In the genomic region with DNA sequence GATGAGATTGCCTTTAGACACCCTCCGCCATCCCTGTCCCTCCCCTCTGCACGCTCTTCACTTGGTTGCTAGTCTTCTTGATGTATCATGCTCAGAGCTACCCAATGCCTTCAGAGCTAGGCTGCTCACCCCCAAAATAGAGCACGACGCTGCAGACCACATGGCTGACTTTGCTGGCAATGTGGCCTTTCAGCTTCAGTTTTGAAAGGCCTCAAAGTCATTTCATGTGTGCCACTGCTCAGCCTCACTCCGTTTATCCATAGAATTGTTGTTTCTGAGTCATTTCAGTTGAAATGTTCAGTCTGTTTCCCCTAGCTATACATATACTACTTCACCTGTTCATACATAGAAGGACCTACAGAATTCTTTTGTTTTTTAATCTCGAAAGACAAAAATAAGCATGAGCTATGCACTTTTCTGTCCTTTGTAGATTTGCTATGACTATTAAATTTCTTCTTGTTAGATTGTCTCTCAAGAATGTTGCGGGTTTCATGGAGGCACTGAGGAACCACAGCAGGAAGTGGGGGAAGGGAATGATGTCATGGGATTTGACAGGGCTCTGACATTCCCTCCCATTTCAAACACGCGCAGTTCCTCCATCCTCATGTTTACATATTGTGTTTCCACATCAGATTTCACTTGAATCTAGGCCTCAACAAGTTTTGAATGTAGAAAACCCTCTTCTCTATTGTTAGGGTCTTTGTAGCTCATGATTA, we compare ENCODE assay signal across 14 cellular contexts.
A peak's percentile ranks its signal among the peaks of the same experiment; 100 is the strongest.
DNase-seq lines count a peak whose midpoint lies in the region; ATAC-seq and TF ChIP-seq lines count a peak whose summit lies in the region.
"Had no signal": no experiment of that assay in that cellular context is flagged by ENCODE, and none has a peak within 500 bp of the region (broad histone marks: within the 10 kb centered on the region; RNA-seq: fewer than 3 reads in every experiment).

No MANE protein-coding gene starts in this region.

- TF ChIP-seq CTCF in osteoblast (IDR thresholded peaks at IDR 0.05; ENCODE audit: extremely low read depth, low read depth, low read length) (no peak), upper lobe of left lung (IDR thresholded peaks at IDR 0.05) (no peak)

- DNase-seq in activated CD4-positive, CD25-positive, alpha-beta regulatory T cell (lab: John Stamatoyannopoulos, UW): no peak
- DNase-seq in activated naive CD8-positive, alpha-beta T cell treated with anti-CD3 and anti-CD28 coated beads, Interleukin-2, amount 50 U/mL, for 24 hours: no peak
- peak; percentile 81 for DNase-seq in osteoblast (ENCODE audit: insufficient read length, low spot score, missing footprints)
- DNase-seq in NCI-H524 (lab: John Stamatoyannopoulos, UW): no peak
- DNase-seq in upper lobe of left lung: no peak
- DNase-seq: adrenal gland, GDM1, NCI-H1417, substantia nigra had no signal

- H3K4me3 Mint-ChIP-seq in activated naive CD8-positive, alpha-beta T cell treated with anti-CD3 and anti-CD28 coated beads, Interleukin-2, amount 50 U/mL, for 24 hours: no peak overlapping the region
- H3K4me3 Mint-ChIP-seq: neural crest cell had no signal

- peak overlapping the region; percentile 49 for H3K27ac Mint-ChIP-seq in activated naive CD8-positive, alpha-beta T cell treated with anti-CD3 and anti-CD28 coated beads, Interleukin-2, amount 50 U/mL, for 24 hours

- no peaks in the 10 kb centered on the region for H3K9me3 Mint-ChIP-seq in activated naive CD8-positive, alpha-beta T cell treated with anti-CD3 and anti-CD28 coated beads, Interleukin-2, amount 50 U/mL, for 24 hours

- no peaks in the 10 kb centered on the region for H3K36me3 Mint-ChIP-seq in activated naive CD8-positive, alpha-beta T cell treated with anti-CD3 and anti-CD28 coated beads, Interleukin-2, amount 50 U/mL, for 24 hours (ENCODE audit: low read depth)

- no peak for TF ChIP-seq POLR2A in upper lobe of left lung (IDR thresholded peaks at IDR 0.05)

- TF ChIP-seq EP300 in upper lobe of left lung (IDR thresholded peaks at IDR 0.05): no peak

- ATAC-seq in activated CD4-positive, CD25-positive, alpha-beta regulatory T cell treated with anti-CD3 and anti-CD28 coated beads, Interleukin-2, amount 50 U/mL, for 24 hours: peak; percentile 63 to 66
- ATAC-seq in HG03432 (IDR thresholded peaks at IDR 0.05; ENCODE audit: unreplicated experiment): peak; percentile 37
- peak; percentile 56 for ATAC-seq in activated naive CD8-positive, alpha-beta T cell treated with anti-CD3 and anti-CD28 coated beads, Interleukin-2, amount 50 U/mL, for 24 hours
- no peak for ATAC-seq in upper lobe of left lung (ENCODE audit: low FRiP score in 2 of 2)
- no peak for ATAC-seq in GM19397 (IDR thresholded peaks at IDR 0.05; ENCODE audit: unreplicated experiment)

- H3K36me3 ChIP-seq in osteoblast (ENCODE audit: insufficient read depth, low read length): no peaks in the 10 kb centered on the region
- no peaks in the 10 kb centered on the region for H3K36me3 ChIP-seq in upper lobe of left lung
- H3K36me3 ChIP-seq: adrenal gland had no signal

- H3K4me1 Mint-ChIP-seq in activated naive CD8-positive, alpha-beta T cell treated with anti-CD3 and anti-CD28 coated beads, Interleukin-2, amount 50 U/mL, for 24 hours: peaks cover 24% of the 10 kb centered on the region

- H3K27me3 Mint-ChIP-seq in activated naive CD8-positive, alpha-beta T cell treated with anti-CD3 and anti-CD28 coated beads, Interleukin-2, amount 50 U/mL, for 24 hours: no peaks in the 10 kb centered on the region

- H3K27ac ChIP-seq in osteoblast (ENCODE audit: low read depth, low read length): peak overlapping the region; percentile 52
- H3K27ac ChIP-seq in upper lobe of left lung: peak overlapping the region in 1 of 4 donors; percentile 2
- H3K27ac ChIP-seq: adrenal gland, epithelial cell of prostate had no signal

- no peaks in the 10 kb centered on the region for H3K27me3 ChIP-seq in osteoblast (ENCODE audit: insufficient read depth, low read length)
- no peaks in the 10 kb centered on the region for H3K27me3 ChIP-seq in upper lobe of left lung
- H3K27me3 ChIP-seq: adrenal gland had no signal

- H3K79me2 ChIP-seq in osteoblast (ENCODE audit: insufficient read depth, low read length): no peaks in the 10 kb centered on the region

- H3K4me3 ChIP-seq in osteoblast (ENCODE audit: insufficient read depth, low read length): no peak overlapping the region
- H3K4me3 ChIP-seq in upper lobe of left lung: no peak overlapping the region
- H3K4me3 ChIP-seq: adrenal gland had no signal

- H4K20me1 ChIP-seq in osteoblast (ENCODE audit: insufficient read depth, low read length): no peaks in the 10 kb centered on the region

- 71 to 75% methylated on average over 9 of the region's 9 CpGs for WGBS in upper lobe of left lung, 2 donors

- H3K9me3 ChIP-seq in osteoblast (ENCODE audit: low read depth, low read length) (no peaks in the 10 kb centered on the region), upper lobe of left lung (no peaks in the 10 kb centered on the region)
- H3K9me3 ChIP-seq: adrenal gland had no signal

- peak overlapping the region; percentile 11 for H3K4me2 ChIP-seq in osteoblast (ENCODE audit: insufficient read depth, low read length)

- H2AFZ ChIP-seq in osteoblast (ENCODE audit: low read length): no peak overlapping the region

- H3K4me1 ChIP-seq in osteoblast (ENCODE audit: insufficient read depth, low read length): peaks cover 14% of the 10 kb centered on the region
- peaks cover 0 to 14% (median 4%) of the 10 kb centered on the region in 4 donors for H3K4me1 ChIP-seq in upper lobe of left lung

Comparison
In these comparisons a context has a peak if more than half of its experiments do, and no peak if none do; other contexts are left out.
1. ATAC-seq: peak in activated CD4-positive, CD25-positive, alpha-beta regulatory T cell treated with anti-CD3 and anti-CD28 coated beads, Interleukin-2, amount 50 U/mL, for 24 hours (2 of 2), HG03432 (single experiment) and activated naive CD8-positive, alpha-beta T cell treated with anti-CD3 and anti-CD28 coated beads, Interleukin-2, amount 50 U/mL, for 24 hours (single experiment); none in upper lobe of left lung (0 of 2) and GM19397 (single experiment).